Comparison of ENCODE assay signal across 1 cellular context in genomic region chr4:56434599-56435000, GRCh38.
TF ChIP-seq lines count a peak whose summit lies in the region.

No MANE protein-coding gene starts in this region.

TF ChIP-seq in H1, 55 proteins besides CTCF, POLR2A, EP300 and RAD21 (continued from another document):
- no peak for TF ChIP-seq POU5F1 (IDR thresholded peaks at IDR 0.05; ENCODE audit: low read depth, low read length)
- no peak for TF ChIP-seq EZH2 (IDR thresholded peaks at IDR 0.05; ENCODE audit: low read depth, low read length, severe bottlenecking)
- no peak for TF ChIP-seq FOSL1 (IDR thresholded peaks at IDR 0.05; ENCODE audit: insufficient read depth, low read depth, low read length)
- no peak for TF ChIP-seq EGR1 (IDR thresholded peaks at IDR 0.05; ENCODE audit: borderline replicate concordance, low read depth, low read length)
- no peak for TF ChIP-seq TEAD4 (IDR thresholded peaks at IDR 0.05; ENCODE audit: low read depth, low read length)
